ENCODE assay signal across 17 cellular contexts in the genomic region with DNA sequence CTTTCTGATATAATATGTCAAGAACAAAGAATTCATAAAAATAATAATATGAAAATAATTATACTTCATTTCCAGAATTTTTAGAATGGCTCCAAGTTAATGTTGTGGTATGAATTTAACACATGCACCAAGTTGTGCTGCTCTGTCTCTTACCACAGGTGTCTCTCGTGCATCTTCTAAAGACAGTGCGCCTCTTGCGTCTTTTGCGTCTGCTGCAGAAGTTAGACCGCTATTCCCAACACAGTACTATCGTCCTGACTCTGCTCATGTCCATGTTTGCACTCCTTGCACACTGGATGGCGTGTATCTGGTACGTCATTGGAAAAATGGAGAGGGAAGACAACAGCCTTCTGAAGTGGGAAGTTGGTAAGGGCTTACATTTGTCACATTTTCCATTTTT.
DNase-seq lines count a peak whose midpoint lies in the region; ATAC-seq, FAIRE-seq and TF ChIP-seq lines count a peak whose summit lies in the region.
"Had no signal": no experiment of that assay in that cellular context is flagged by ENCODE, and none has a peak within 500 bp of the region (broad histone marks: within the 10 kb centered on the region; RNA-seq: fewer than 3 reads in every experiment).

No MANE protein-coding gene starts in this region.

- H3K9me3 Mint-ChIP-seq in stimulated activated memory B cell treated with anti-CD40 and anti-IgM and Interleukin-4, amounts not matched to agents 10 μg/mL and 1 μg/mL and 100 μg/mL, for 72 hours: no peaks in the 10 kb centered on the region
- H3K9me3 Mint-ChIP-seq: CD8-positive, alpha-beta T cell had no signal

- in situ Hi-C loops in K562 (cut with MboI): no loop called here

- H3K27ac ChIP-seq in C4-2B (no peak overlapping the region), PC-3 (ENCODE audit: low read length) (no peak overlapping the region), K562 (ENCODE audit: extremely low read depth, low read depth, low read length) (no peak overlapping the region), ovary (no peak overlapping the region), A673 (ENCODE audit: low read depth, low read length, poor library complexity, severe bottlenecking) (no peak overlapping the region)
- H3K27ac ChIP-seq: BLaER1 had no signal

- BruUV-seq in PC-3 (replicated peaks; lab: Mats Ljungman, UMichigan) (no TSS peak), K562 (replicated peaks; lab: Mats Ljungman, UMichigan) (no TSS peak), A673 (replicated peaks; lab: Mats Ljungman, UMichigan) (no TSS peak)

- no peaks in the 10 kb centered on the region for H3K4me1 ChIP-seq in PC-3 (ENCODE audit: insufficient read depth, low read length)
- H3K4me1 ChIP-seq in K562 (replicated peaks in 1 of 2; ENCODE audit: control insufficient read depth in 2 of 2, insufficient read depth in 2 of 2, low read length in 2 of 2): no peaks in the 10 kb centered on the region
- no peaks in the 10 kb centered on the region for H3K4me1 ChIP-seq in ovary (ENCODE audit: insufficient read depth)
- no peaks in the 10 kb centered on the region for H3K4me1 ChIP-seq in A673 (ENCODE audit: insufficient read depth, low read length, poor library complexity, severe bottlenecking)
- H3K4me1 ChIP-seq: BLaER1 had no signal

- H4K20me1 ChIP-seq in PC-3 (ENCODE audit: low read length) (no peaks in the 10 kb centered on the region), K562 (replicated peaks; ENCODE audit: control insufficient read depth, insufficient read depth, low read length) (no peaks in the 10 kb centered on the region)
- H4K20me1 ChIP-seq: BLaER1 had no signal

- peaks cover 16% of the 10 kb centered on the region for H3K36me3 Mint-ChIP-seq in stimulated activated memory B cell treated with anti-CD40 and anti-IgM and Interleukin-4, amounts not matched to agents 10 μg/mL and 1 μg/mL and 100 μg/mL, for 72 hours
- H3K36me3 Mint-ChIP-seq: CD8-positive, alpha-beta T cell had no signal

- no peak overlapping the region for H2AFZ ChIP-seq in PC-3 (ENCODE audit: low read length)
- H2AFZ ChIP-seq in K562 (ENCODE audit: low read depth, low read length): no peak overlapping the region

- intact Hi-C loops in PC-3 (cut with micrococcal nuclease) (no loop called here), K562 (cut with micrococcal nuclease) (no loop called here), ovary (cut with DNase I) (no loop called here), A673 (cut with micrococcal nuclease; ENCODE audit: unreplicated experiment) (no loop called here)

- ATAC-seq in PC-3 (peak; percentile 27; the same call in 1 of the 2 replicates), K562 (no peak)
- no peak for ATAC-seq in stimulated activated memory B cell treated with anti-CD40 and anti-IgM and Interleukin-4, amounts not matched to agents 10 μg/mL and 1 μg/mL and 100 μg/mL, for 72 hours
- ATAC-seq: CD8-positive, alpha-beta T cell had no signal

- no peak for TF ChIP-seq EP300 in K562 (IDR thresholded peaks at IDR 0.05; ENCODE audit: low read length)
- TF ChIP-seq EP300 in ovary (IDR thresholded peaks at IDR 0.05): no peak

- H3K36me3 ChIP-seq in PC-3 (ENCODE audit: low read depth, low read length): no peaks in the 10 kb centered on the region
- H3K36me3 ChIP-seq in K562 (ENCODE audit: control insufficient read depth, insufficient read depth, low read length): no peaks in the 10 kb centered on the region
- no peaks in the 10 kb centered on the region for H3K36me3 ChIP-seq in ovary
- no peaks in the 10 kb centered on the region for H3K36me3 ChIP-seq in A673 (ENCODE audit: insufficient read depth, low read length, poor library complexity, severe bottlenecking)
- H3K36me3 ChIP-seq: BLaER1, HAP-1 had no signal

- H3K9ac ChIP-seq in PC-3 (ENCODE audit: low read length) (no peak overlapping the region), K562 (ENCODE audit: insufficient read depth in 1 of 2, low read depth in 2 of 2, low read length in 2 of 2) (no peak overlapping the region)
- H3K9ac ChIP-seq: BLaER1 had no signal

- no peak overlapping the region for H3K4me3 Mint-ChIP-seq in stimulated activated memory B cell treated with anti-CD40 and anti-IgM and Interleukin-4, amounts not matched to agents 10 μg/mL and 1 μg/mL and 100 μg/mL, for 72 hours
- H3K4me3 Mint-ChIP-seq: CD8-positive, alpha-beta T cell had no signal

- H3K79me2 ChIP-seq in PC-3 (ENCODE audit: low read length): no peaks in the 10 kb centered on the region
- no peaks in the 10 kb centered on the region for H3K79me2 ChIP-seq in K562 (ENCODE audit: control insufficient read depth, insufficient read depth, low read length)

- TF ChIP-seq CTCF in C4-2B (conservative IDR thresholded peaks at IDR 0.05) (peak; percentile 28), PC-3 (conservative IDR thresholded peaks at IDR 0.05; ENCODE audit: low read depth, low read length) (no peak), K562 (IDR thresholded peaks at IDR 0.05 in 2 of 3, conservative IDR thresholded peaks at IDR 0.05 in 1 of 3; ENCODE audit: insufficient read depth in 2 of 3, low read depth in 1 of 3, low read length in 3 of 3) (no peak), ovary (IDR thresholded peaks at IDR 0.05) (no peak), A673 (conservative IDR thresholded peaks at IDR 0.05; ENCODE audit: low read depth, low read length) (no peak)

- H3K27ac Mint-ChIP-seq in stimulated activated memory B cell treated with anti-CD40 and anti-IgM and Interleukin-4, amounts not matched to agents 10 μg/mL and 1 μg/mL and 100 μg/mL, for 72 hours: peak overlapping the region; percentile 73
- H3K27ac Mint-ChIP-seq: CD8-positive, alpha-beta T cell had no signal

- no peaks in the 10 kb centered on the region for H3K9me2 ChIP-seq in PC-3 (replicated peaks; ENCODE audit: low read length)

- no peaks in the 10 kb centered on the region for H3K9me1 ChIP-seq in K562 (ENCODE audit: control insufficient read depth, insufficient read depth, low read length)

- no peak for TF ChIP-seq RAD21 in K562 (CRISPR knock-in tag; conservative IDR thresholded peaks at IDR 0.05 in 1 of 2, IDR thresholded peaks at IDR 0.05 in 1 of 2)

- peaks cover 35% of the 10 kb centered on the region for H3K4me1 Mint-ChIP-seq in stimulated activated memory B cell treated with anti-CD40 and anti-IgM and Interleukin-4, amounts not matched to agents 10 μg/mL and 1 μg/mL and 100 μg/mL, for 72 hours

- TF ChIP-seq POLR2A in K562 (conservative IDR thresholded peaks at IDR 0.05) (no peak), ovary (IDR thresholded peaks at IDR 0.05) (no peak)

- no peak for FAIRE-seq in K562 (lab: Jason Lieb, UNC)
- FAIRE-seq: A204.1, GM12891 had no signal

- H3K9me3 ChIP-seq in PC-3 (ENCODE audit: low read length): no peaks in the 10 kb centered on the region; the same call in 1 of the 2 replicates
- no peaks in the 10 kb centered on the region for H3K9me3 ChIP-seq in K562 (replicated peaks; ENCODE audit: control insufficient read depth, insufficient read depth, low read depth, low read length)
- H3K9me3 ChIP-seq in ovary: no peaks in the 10 kb centered on the region
- peaks cover 3% of the 10 kb centered on the region for H3K9me3 ChIP-seq in A673 (ENCODE audit: low read depth, low read length, poor library complexity, severe bottlenecking)
- H3K9me3 ChIP-seq: BLaER1, HAP-1 had no signal

- POLR2A ChIA-PET in PC-3 (lab: Charles Lee; ENCODE audit: unreplicated experiment): no interaction called here
- POLR2A ChIA-PET in K562 (lab: Yijun Ruan, JAX): no interaction called here
- POLR2A ChIA-PET in A673 (lab: Charles Lee; ENCODE audit: low non-redundant PET): no interaction called here

- no peaks in the 10 kb centered on the region for H3F3A ChIP-seq in PC-3 (ENCODE audit: low read length, unreplicated experiment)

- DNase-seq in PC-3 (no peak), K562 (ENCODE audit: extremely low read depth in 1 of 4, low spot score in 3 of 4) (peak in 1 of 4 experiments; percentile 0), ovary (no peak), A673 (ENCODE audit: low spot score) (no peak), superior temporal gyrus (ENCODE audit: extremely low spot score) (no peak)
- DNase-seq: AML-193; Calu3; CD8-positive, alpha-beta T cell; DND-41; EL; GOT3 had no signal

- H3K4me2 ChIP-seq in PC-3 (ENCODE audit: low read length): no peak overlapping the region
- H3K4me2 ChIP-seq in K562 (ENCODE audit: insufficient read depth, low read length): no peak overlapping the region
- H3K4me2 ChIP-seq: BLaER1 had no signal

- H3K27me3 ChIP-seq in PC-3 (ENCODE audit: low read length) (0 out of 2 replicates have a peak, but pooled peaks cover 13% of the 10 kb centered on the region), K562 (ENCODE audit: control insufficient read depth in 2 of 2, insufficient read depth in 2 of 2, low read length in 2 of 2) (no peaks in the 10 kb centered on the region), ovary (no peaks in the 10 kb centered on the region), A673 (replicated peaks; ENCODE audit: insufficient read depth, low read depth, low read length, poor library complexity) (no peaks in the 10 kb centered on the region)
- H3K27me3 ChIP-seq: BLaER1 had no signal

- no peak overlapping the region for H3K4me3 ChIP-seq in PC-3 (ENCODE audit: low read length)
- H3K4me3 ChIP-seq in K562: no peak overlapping the region
- no peak overlapping the region for H3K4me3 ChIP-seq in ovary
- no peak overlapping the region for H3K4me3 ChIP-seq in A673 (ENCODE audit: low read depth, low read length, poor library complexity, severe bottlenecking)
- H3K4me3 ChIP-seq: BLaER1, HAP-1 had no signal

- no peaks in the 10 kb centered on the region for H3K27me3 Mint-ChIP-seq in stimulated activated memory B cell treated with anti-CD40 and anti-IgM and Interleukin-4, amounts not matched to agents 10 μg/mL and 1 μg/mL and 100 μg/mL, for 72 hours

- CTCF ChIA-PET in PC-3 (lab: Charles Lee) (no interaction called here), K562 (lab: Yijun Ruan, JAX; ENCODE audit: low intra/inter-chr PET ratio) (no interaction called here), A673 (lab: Charles Lee) (no interaction called here)

- under 1% methylated on average over 8 of the region's 8 CpGs for WGBS in K562 (ENCODE audit: insufficient coverage, low coverage, missing lambda C conversion rate)
- WGBS in ovary, 3 donors: 90 to 93% (median 92%) methylated on average over 8 of the region's 8 CpGs

TF ChIP-seq in K562, 482 proteins besides CTCF, POLR2A, EP300 and RAD21:
- TF ChIP-seq NR2F6 (CRISPR knock-in tag; IDR thresholded peaks at IDR 0.05): no peak
- TF ChIP-seq HNRNPLL (IDR thresholded peaks at IDR 0.05; ENCODE audit: low read depth, low read length, poor library complexity, severe bottlenecking): peak; percentile 70
